17 cellular contexts compared by ENCODE assay signal in the genomic region with DNA sequence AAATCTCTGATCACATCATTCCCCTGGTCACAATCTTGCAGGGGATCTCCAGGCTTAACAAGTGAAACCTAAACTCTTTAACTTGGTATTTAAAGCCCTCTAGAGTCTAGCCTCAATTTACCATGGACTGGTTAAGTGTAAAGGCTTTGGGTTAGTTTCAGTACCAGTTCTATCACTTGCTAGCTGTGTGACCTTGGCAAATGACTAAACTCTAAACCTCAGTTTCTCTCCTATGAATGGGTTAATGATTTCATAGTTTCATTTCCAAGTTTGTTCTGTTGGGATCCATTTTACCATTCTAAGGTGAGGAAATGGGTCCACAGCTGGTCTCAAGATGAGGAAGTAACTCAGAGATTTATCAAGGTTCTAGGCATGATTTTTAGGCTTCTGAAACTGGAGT. TPM values are rescaled to one million over a fixed set of nuclear protein-coding genes. Genes with fewer than 3 reads are reported as not detected.
DNase-seq lines count a peak whose midpoint lies in the region; ATAC-seq and TF ChIP-seq lines count a peak whose summit lies in the region.
"Had no signal": no experiment of that assay in that cellular context is flagged by ENCODE, and none has a peak within 500 bp of the region (broad histone marks: within the 10 kb centered on the region; RNA-seq: fewer than 3 reads in every experiment).

No MANE protein-coding gene starts in this region.

- intact Hi-C loops in aorta (cut with DNase I), result no loop called here

- no peak for TF ChIP-seq CTCF in GM06990 (IDR thresholded peaks at IDR 0.05; ENCODE audit: insufficient read depth, low read length, poor library complexity, severe bottlenecking)

- peaks cover 4% of the 10 kb centered on the region in 2 donors for H3K4me1 ChIP-seq in aorta (ENCODE audit: control insufficient read depth in 1 of 2, insufficient read depth in 2 of 2, low read length in 2 of 2)

- ATAC-seq in GM19025 (IDR thresholded peaks at IDR 0.05; ENCODE audit: low read depth, unreplicated experiment) (peak; percentile 52), HG02759 (IDR thresholded peaks at IDR 0.05; ENCODE audit: unreplicated experiment) (peak; percentile 56), HG03521 (IDR thresholded peaks at IDR 0.05; ENCODE audit: unreplicated experiment) (peak; percentile 38), aorta (ENCODE audit: low FRiP score) (no peak)
- ATAC-seq: gastrocnemius medialis, HepG2 had no signal

- no peak overlapping the region for H3K27ac ChIP-seq in aorta (ENCODE audit: low read depth in 1 of 2, low read length in 2 of 2)
- H3K27ac ChIP-seq: gastrocnemius medialis had no signal

- H3K9me3 ChIP-seq in aorta (ENCODE audit: control insufficient read depth, low read length), result no peaks in the 10 kb centered on the region
- H3K9me3 ChIP-seq: gastrocnemius medialis had no signal

- H3K36me3 ChIP-seq in GM06990 (ENCODE audit: control insufficient read depth, insufficient read depth, low read length), result no peaks in the 10 kb centered on the region
- H3K36me3 ChIP-seq in aorta (ENCODE audit: control insufficient read depth in 1 of 2, insufficient read depth in 2 of 2, low read length in 1 of 2), result no peaks in the 10 kb centered on the region
- H3K36me3 ChIP-seq: gastrocnemius medialis had no signal

- DNase-seq in GM06990 (ENCODE audit: extremely low read depth, insufficient read length) (peak; percentile 76), SW 1271 (lab: John Stamatoyannopoulos, UW) (no peak), aorta (no peak), putamen (ENCODE audit: low spot score) (no peak)
- no peak for DNase-seq in stimulated activated CD4-positive, alpha-beta T cell treated with anti-CD3 and anti-CD28 coated beads, Interleukin-4, amount 100 ng/mL, for 24 hours
- DNase-seq: activated CD4-positive, alpha-beta T cell treated with anti-CD3 and anti-CD28 coated beads, Interleukin-2, amount 10 ng/mL, durations not matched to agents 7 days and 5 days; activated naive CD4-positive, alpha-beta T cell; gastrocnemius medialis; kidney; NCI-H1092; NCI-H2227 treated with DMSO at 0.1 percent for 48 hours had no signal

- no peak overlapping the region for H3K4me3 ChIP-seq in GM06990 (replicated peaks; ENCODE audit: low read depth, low read length)
- no peak overlapping the region for H3K4me3 ChIP-seq in aorta (ENCODE audit: low read length in 2 of 2)
- H3K4me3 ChIP-seq: gastrocnemius medialis had no signal

- H3K27me3 ChIP-seq in GM06990 (replicated peaks; ENCODE audit: control insufficient read depth, insufficient read depth, low read length), result no peaks in the 10 kb centered on the region
- H3K27me3 ChIP-seq in aorta (ENCODE audit: control insufficient read depth in 1 of 2, insufficient read depth in 2 of 2, low read length in 1 of 2), result no peaks in the 10 kb centered on the region
- H3K27me3 ChIP-seq: gastrocnemius medialis had no signal

RNA-seq across cellular contexts. Expression of gene TIMP4, which starts 38.8 kb away (rescaled TPM):
- total RNA-seq in aorta, result 10 to 100 TPM in 1 of 2 donors, 1 to 10 TPM in 1; 8.3 to 60.1 TPM
- 10 to 100 TPM; 32.3 to 80.1 TPM for polyA plus RNA-seq in aorta
- total RNA-seq: activated CD4-positive, alpha-beta T cell treated with anti-CD3 and anti-CD28 coated beads, Interleukin-2, amount 10 ng/mL, durations not matched to agents 7 days and 5 days; progenitor cell of endocrine pancreas; T-helper 1 cell treated with Interleukin-12 subunit alpha and Interleukin-12 subunit beta and Interleukin-4 antibody, amounts not matched to agents 30 ng/mL and 1 ng/mL, for 36 hours had no signal
